Comparison of ENCODE assay signal across 18 cellular contexts in the genomic region with DNA sequence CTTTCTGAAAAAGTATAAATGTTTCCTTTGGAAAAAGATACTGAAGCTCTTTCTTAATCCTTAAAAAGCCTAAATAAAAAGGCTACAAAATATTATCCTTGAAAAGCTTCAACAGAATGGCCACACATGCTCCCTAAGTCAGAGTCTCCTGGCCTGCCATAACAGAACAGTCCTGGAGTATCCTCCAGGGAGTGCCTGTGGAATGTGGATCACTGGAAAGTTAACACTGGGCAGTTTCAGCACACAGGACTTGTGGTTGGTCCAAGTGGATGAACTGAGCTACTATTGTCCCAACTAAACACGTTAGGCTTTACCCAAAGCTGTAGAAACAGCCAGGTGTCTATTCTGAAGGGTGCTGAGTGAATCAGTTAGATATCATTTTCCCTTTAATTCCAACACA.
"Had no signal": no experiment of that assay in that cellular context is flagged by ENCODE, and none has a peak within 500 bp of the region (broad histone marks: within the 10 kb centered on the region; RNA-seq: fewer than 3 reads in every experiment).

No MANE protein-coding gene starts in this region.

- H3K27ac ChIP-seq: esophagus muscularis mucosa, ovary, right atrium auricular region, suprapubic skin, thyroid gland had no signal

- H3K4me1 ChIP-seq: esophagus muscularis mucosa, right atrium auricular region, suprapubic skin, thyroid gland had no signal

- H3K36me3 ChIP-seq: esophagus muscularis mucosa, ovary, right atrium auricular region, suprapubic skin, thyroid gland had no signal

- H3K4me2 ChIP-seq: smooth muscle cell had no signal

- DNase-seq: effector memory CD4-positive, alpha-beta T cell; foreskin fibroblast; left colon; left ventricle myocardium superior; mesendoderm; naive thymus-derived CD8-positive, alpha-beta T cell; nucleus accumbens; ovary; stimulated activated CD4-positive, alpha-beta T cell treated with anti-CD3 and anti-CD28 coated beads, Interleukin-2, amount 100 ng/mL, for 48 hours; stimulated activated CD8-positive, alpha-beta memory T cell treated with anti-CD3 and anti-CD28 coated beads, Interleukin-4, amount 100 ng/mL, for 48 hours; stimulated activated naive CD8-positive, alpha-beta T cell treated with anti-CD3 and anti-CD28 coated beads, Interleukin-15, Interleukin-2, amounts not matched to agents 100 U/mL and 50 U/mL, for 24 hours; thyroid gland had no signal

- H3K4me3 ChIP-seq: esophagus muscularis mucosa, lung, ovary, right atrium auricular region, smooth muscle cell, suprapubic skin, thyroid gland had no signal

- H3K9me3 ChIP-seq: esophagus muscularis mucosa, ovary, suprapubic skin, thyroid gland had no signal

- ATAC-seq: left colon; left ventricle myocardium superior; naive thymus-derived CD8-positive, alpha-beta T cell; stimulated activated effector memory CD8-positive, alpha-beta T cell treated with anti-CD3 and anti-CD28 coated beads, Interleukin-12 subunit alpha, Interleukin-12 subunit beta, amount 100 ng/mL, for 72 hours; stimulated activated naive CD8-positive, alpha-beta T cell treated with anti-CD3 and anti-CD28 coated beads, Interleukin-15, Interleukin-2, amounts not matched to agents 100 U/mL and 50 U/mL, for 24 hours had no signal

- H3K27me3 ChIP-seq: esophagus muscularis mucosa, ovary, right atrium auricular region, suprapubic skin, thyroid gland had no signal
